ENCODE assay signal across 12 cellular contexts in genomic region chr3:39414421-39414907, GRCh38. TPM values are rescaled to one million over a fixed set of nuclear protein-coding genes. Genes with fewer than 3 reads are reported as not detected.
DNase-seq lines count a peak whose midpoint lies in the region; ATAC-seq, FAIRE-seq and TF ChIP-seq lines count a peak whose summit lies in the region.
"Had no signal": no experiment of that assay in that cellular context is flagged by ENCODE, and none has a peak within 500 bp of the region (broad histone marks: within the 10 kb centered on the region; RNA-seq: fewer than 3 reads in every experiment).

No MANE protein-coding gene starts in this region.

- peaks cover 50% of the 10 kb centered on the region for H3K36me3 ChIP-seq in CD4-positive, alpha-beta memory T cell (ENCODE audit: insufficient read depth, low read length)
- peaks cover 7 to 45% of the 10 kb centered on the region in 2 experiments for H3K36me3 ChIP-seq in HepG2 (replicated peaks in 1 of 2; ENCODE audit: control insufficient read depth in 1 of 2, insufficient read depth in 2 of 2, low read length in 2 of 2)

- H3K9ac ChIP-seq in HepG2 (ENCODE audit: insufficient read depth, low read depth, low read length), result no peak overlapping the region

- H3K27ac Mint-ChIP-seq in CD4-positive, alpha-beta memory T cell, result peak overlapping the region; percentile 53 to 81 (median 70)
- peak overlapping the region; percentile 77 for H3K27ac Mint-ChIP-seq in WTC11

- peaks cover 17% of the 10 kb centered on the region for H3K4me1 ChIP-seq in CD4-positive, alpha-beta memory T cell (ENCODE audit: insufficient read depth, low read length)
- H3K4me1 ChIP-seq in HepG2 (ENCODE audit: insufficient read depth, low read length), result peaks cover 17% of the 10 kb centered on the region

- no peak for TF ChIP-seq RAD21 in HepG2 (CRISPR knock-in tag; IDR thresholded peaks at IDR 0.05)

- CTCF ChIA-PET in CD4-positive, alpha-beta memory T cell (lab: Charles Lee; ENCODE audit: partially characterized antibody), result interaction anchor here (1.3 to 3.9 kb wide), 4 partner anchors 7 to 33 kb away, joined by 4 to 31 read pairs (median 20); partner anchors contain the start of gene RPSA
- CTCF ChIA-PET in WTC11 (lab: Charles Lee), result interaction anchor here (2.3 kb wide), 1 partner anchor 126 kb away, joined by 5 read pairs; no protein-coding TSS in a partner anchor
- CTCF ChIA-PET in HepG2 (lab: Yijun Ruan, JAX; ENCODE audit: low intra/inter-chr PET ratio, low total read pairs), result no interaction called here

- peaks cover 22% of the 10 kb centered on the region for H4K20me1 ChIP-seq in HepG2 (ENCODE audit: insufficient read depth, low read length)

- H3K36me3 Mint-ChIP-seq in CD4-positive, alpha-beta memory T cell, result peaks cover 43 to 54% of the 10 kb centered on the region in 2 donors
- peaks cover 43% of the 10 kb centered on the region for H3K36me3 Mint-ChIP-seq in WTC11

- DNase-seq in CD4-positive, alpha-beta memory T cell, result no peak
- DNase-seq in WTC11 (ENCODE audit: low spot score) (no peak), HepG2 (ENCODE audit: low spot score) (no peak), HPDE6-E6E7 (ENCODE audit: extremely low spot score) (no peak), dedifferentiated amniotic fluid mesenchymal stem cell (ENCODE audit: extremely low spot score) (no peak), NCI-H1105 (lab: John Stamatoyannopoulos, UW) (no peak)
- DNase-seq: activated gamma-delta T cell treated with Interleukin-2 at 50 U/mL for 16 hours had no signal

- BruUV-seq in HepG2 (replicated peaks; lab: Mats Ljungman, UMichigan), result no TSS peak

- no peak overlapping the region for H3K4me2 ChIP-seq in HepG2 (ENCODE audit: low read depth, low read length)

- in situ Hi-C loops in HepG2 (cut with HindIII; ENCODE audit: extremely low pct_ligation_motif_present, low pct_unique_long_range_greater_than_20kb), result no loop called here

- H3K9me3 Mint-ChIP-seq in CD4-positive, alpha-beta memory T cell, result peaks cover 0 to 2% (median 0%) of the 10 kb centered on the region in 8 donors
- H3K9me3 Mint-ChIP-seq in WTC11, result no peaks in the 10 kb centered on the region

- POLR2A ChIA-PET in CD4-positive, alpha-beta memory T cell (lab: Charles Lee; ENCODE audit: partially characterized antibody), result no interaction called here
- POLR2A ChIA-PET in WTC11 (lab: Charles Lee) (interaction anchor here (1.8 kb wide), 1 partner anchor 9 kb away, joined by 10 read pairs; the partner anchor contains the start of gene RPSA), HepG2 (lab: Yijun Ruan, JAX) (interaction anchor here (1.2 kb wide), 1 partner anchor 8 kb away, joined by 5 read pairs; the partner anchor contains the start of gene RPSA)

- TF ChIP-seq POLR2A in GM19193 (IDR thresholded peaks at IDR 0.05; ENCODE audit: extremely low read depth, insufficient read depth, insufficient read length), result peak; percentile 54
- peak; percentile 16 to 50; a peak in 3 of 4 replicates for TF ChIP-seq POLR2A in HepG2 (IDR thresholded peaks at IDR 0.05; ENCODE audit: insufficient read depth in 1 of 2, low read depth in 2 of 2, low read length in 2 of 2)

- no peak for FAIRE-seq in HepG2 (lab: Jason Lieb, UNC)
- FAIRE-seq: GM18507 had no signal

- peaks cover 16 to 37% (median 25%) of the 10 kb centered on the region in 4 donors for H3K4me1 Mint-ChIP-seq in CD4-positive, alpha-beta memory T cell
- peaks cover 30% of the 10 kb centered on the region for H3K4me1 Mint-ChIP-seq in WTC11

- H3K27me3 ChIP-seq in CD4-positive, alpha-beta memory T cell (ENCODE audit: insufficient read depth, low read length), result no peaks in the 10 kb centered on the region
- no peaks in the 10 kb centered on the region for H3K27me3 ChIP-seq in HepG2 (ENCODE audit: control insufficient read depth in 1 of 2, insufficient read depth in 2 of 2, low read length in 2 of 2)

- intact Hi-C loops in CD4-positive, alpha-beta memory T cell (cut with micrococcal nuclease), result no loop called here
- intact Hi-C loops in HepG2 (cut with micrococcal nuclease; ENCODE audit: unreplicated experiment), result no loop called here

- TF ChIP-seq CTCF in WTC11 (IDR thresholded peaks at IDR 0.05) (no peak), HepG2 (CRISPR knock-in tag; IDR thresholded peaks at IDR 0.05) (no peak)

- TF ChIP-seq EP300 in HepG2 (IDR thresholded peaks at IDR 0.05; ENCODE audit: low read depth in 2 of 2, low read length in 2 of 2) (no peak), HepG2 (CRISPR knock-in tag; IDR thresholded peaks at IDR 0.05; ENCODE audit: borderline replicate concordance) (no peak)

- H3K27ac ChIP-seq in CD4-positive, alpha-beta memory T cell (ENCODE audit: low read depth, low read length), result no peak overlapping the region
- no peak overlapping the region for H3K27ac ChIP-seq in HepG2 (ENCODE audit: extremely low read length, insufficient read depth, low read length)
- H3K27ac ChIP-seq: thoracic aorta had no signal

- no peaks in the 10 kb centered on the region for H3K27me3 Mint-ChIP-seq in CD4-positive, alpha-beta memory T cell
- H3K27me3 Mint-ChIP-seq in WTC11 (ENCODE audit: low read depth), result no peaks in the 10 kb centered on the region

- H3K9me3 ChIP-seq in CD4-positive, alpha-beta memory T cell (ENCODE audit: control insufficient read depth in 1 of 2, low read length in 2 of 2), result no peaks in the 10 kb centered on the region
- no peaks in the 10 kb centered on the region for H3K9me3 ChIP-seq in HepG2 (ENCODE audit: low read length)
- H3K9me3 ChIP-seq: thoracic aorta had no signal

- H3K4me3 Mint-ChIP-seq in CD4-positive, alpha-beta memory T cell, result peak overlapping the region in 1 of 8 donors; percentile 44
- no peak overlapping the region for H3K4me3 Mint-ChIP-seq in WTC11

- no peak overlapping the region for H3K4me3 ChIP-seq in CD4-positive, alpha-beta memory T cell (ENCODE audit: low read length in 2 of 2)
- H3K4me3 ChIP-seq in HepG2 (replicated peaks in 1 of 3; ENCODE audit: insufficient read depth in 1 of 3, low read depth in 2 of 3, low read length in 3 of 3), result no peak overlapping the region
- H3K4me3 ChIP-seq: thoracic aorta had no signal

- ATAC-seq in WTC11 (peak; percentile 6), HepG2 (peak; percentile 13), GM18867 (IDR thresholded peaks at IDR 0.05; ENCODE audit: unreplicated experiment) (no peak)

- peaks cover 9% of the 10 kb centered on the region for H3K79me2 ChIP-seq in HepG2 (ENCODE audit: insufficient read depth, low read length)

- H2AFZ ChIP-seq in HepG2 (ENCODE audit: low read length), result no peak overlapping the region

- 97% methylated on average over 2 of the region's 2 CpGs for WGBS in HepG2 (ENCODE audit: low lambda C conversion rate)

RNA-seq across cellular contexts. Expression of gene RPSA, which starts 7.9 kb away (rescaled TPM):
- 1,000 to 10,000 TPM; 1,582 to 1,688 TPM for total RNA-seq in CD4-positive, alpha-beta memory T cell
- polyA plus RNA-seq in CD4-positive, alpha-beta memory T cell, result 1,000 to 10,000 TPM; 1,062 to 1,312 TPM
- total RNA-seq in WTC11 (2021) (2,455 to 2,509 TPM (median 2,505 TPM) in 3 replicates), HepG2 (2016; rRNA removed; fragmentation: Illumina TruSeq; extraction: Trizol) (1,683 and 1,960 TPM in 2 replicates)
- 4,234 and 4,880 TPM in 2 replicates for total RNA-seq in HepG2 (2016; cell fraction: cytosol; rRNA removed; fragmentation: Illumina TruSeq; extraction: Trizol; ENCODE audit: low read depth)
- 1,681 and 2,033 TPM in 2 replicates for total RNA-seq in HepG2 (2016; cell fraction: insoluble cytoplasmic fraction; rRNA removed; fragmentation: Illumina TruSeq; extraction: Trizol)
- total RNA-seq in HepG2 (2016; cell fraction: membrane; rRNA removed; fragmentation: Illumina TruSeq; extraction: Trizol), result 4,469 and 4,736 TPM in 2 replicates
- 671 and 721 TPM in 2 replicates for total RNA-seq in HepG2 (2016; cell fraction: nucleus; rRNA removed; fragmentation: Illumina TruSeq; extraction: Trizol)
- polyA plus RNA-seq in HepG2 (2011; rRNA removed), result 2,662 and 3,226 TPM in 2 replicates
- 2,617 and 3,480 TPM in 2 replicates for polyA plus RNA-seq in HepG2 (2011; cell fraction: cytosol; rRNA removed)
- 707 and 717 TPM in 2 replicates for polyA plus RNA-seq in HepG2 (2011; cell fraction: nucleus; rRNA removed)
- 1,399 and 1,552 TPM in 2 replicates for polyA plus RNA-seq in HepG2 (2012)
- 5,088 and 5,753 TPM in 2 replicates for polyA plus RNA-seq in HepG2 (2016; cell fraction: cytosol; fragmentation: Illumina TruSeq; extraction: Trizol; ENCODE audit: low read depth)
- polyA plus RNA-seq in HepG2 (2016; cell fraction: insoluble cytoplasmic fraction; fragmentation: Illumina TruSeq; extraction: Trizol; ENCODE audit: low read depth), result 1,997 and 2,058 TPM in 2 replicates
- 4,231 and 4,512 TPM in 2 replicates for polyA plus RNA-seq in HepG2 (2016; cell fraction: membrane; fragmentation: Illumina TruSeq; extraction: Trizol; ENCODE audit: low read depth)
- polyA plus RNA-seq in HepG2 (2016; cell fraction: nucleus; fragmentation: Illumina TruSeq; extraction: Trizol; ENCODE audit: insufficient read depth, low read depth), result 1,039 and 1,069 TPM in 2 replicates
- polyA minus RNA-seq in HepG2 (2011; rRNA and poly(A)+ RNA removed; ENCODE audit: low replicate concordance), result 1,437 and 2,324 TPM in 2 replicates
- 460 and 463 TPM in 2 replicates for polyA minus RNA-seq in HepG2 (2011; cell fraction: cytosol; rRNA and poly(A)+ RNA removed)
- 336 and 408 TPM in 2 replicates for polyA minus RNA-seq in HepG2 (2011; cell fraction: nucleus; rRNA and poly(A)+ RNA removed)

RNA-seq across cellular contexts. Expression of gene SLC25A38, which starts 31.3 kb away (rescaled TPM):
- 10 to 100 TPM; 46.0 to 53.5 TPM for total RNA-seq in CD4-positive, alpha-beta memory T cell
- 10 to 100 TPM; 44.5 to 55.5 TPM for polyA plus RNA-seq in CD4-positive, alpha-beta memory T cell
- 34.9 to 37.3 TPM (median 36.7 TPM) in 3 replicates for total RNA-seq in WTC11 (2021)
- total RNA-seq in HepG2 (2016; rRNA removed; fragmentation: Illumina TruSeq; extraction: Trizol), result 32.5 and 33.7 TPM in 2 replicates
- total RNA-seq in HepG2 (2016; cell fraction: cytosol; rRNA removed; fragmentation: Illumina TruSeq; extraction: Trizol; ENCODE audit: low read depth), result 13.6 and 14.0 TPM in 2 replicates
- 30.5 and 33.1 TPM in 2 replicates for total RNA-seq in HepG2 (2016; cell fraction: insoluble cytoplasmic fraction; rRNA removed; fragmentation: Illumina TruSeq; extraction: Trizol)
- total RNA-seq in HepG2 (2016; cell fraction: membrane; rRNA removed; fragmentation: Illumina TruSeq; extraction: Trizol), result 28.9 and 29.7 TPM in 2 replicates
- total RNA-seq in HepG2 (2016; cell fraction: nucleus; rRNA removed; fragmentation: Illumina TruSeq; extraction: Trizol), result 21.9 and 22.5 TPM in 2 replicates
- polyA plus RNA-seq in HepG2 (2011; rRNA removed), result 32.3 and 35.4 TPM in 2 replicates
- 27.5 and 32.3 TPM in 2 replicates for polyA plus RNA-seq in HepG2 (2011; cell fraction: cytosol; rRNA removed)
- polyA plus RNA-seq in HepG2 (2011; cell fraction: nucleus; rRNA removed), result 22.7 and 25.3 TPM in 2 replicates
- 22.2 and 25.3 TPM in 2 replicates for polyA plus RNA-seq in HepG2 (2012)
- 10.3 and 12.0 TPM in 2 replicates for polyA plus RNA-seq in HepG2 (2016; cell fraction: cytosol; fragmentation: Illumina TruSeq; extraction: Trizol; ENCODE audit: low read depth)
- 32.2 and 34.1 TPM in 2 replicates for polyA plus RNA-seq in HepG2 (2016; cell fraction: insoluble cytoplasmic fraction; fragmentation: Illumina TruSeq; extraction: Trizol; ENCODE audit: low read depth)
- 21.0 and 23.3 TPM in 2 replicates for polyA plus RNA-seq in HepG2 (2016; cell fraction: membrane; fragmentation: Illumina TruSeq; extraction: Trizol; ENCODE audit: low read depth)
- polyA plus RNA-seq in HepG2 (2016; cell fraction: nucleus; fragmentation: Illumina TruSeq; extraction: Trizol; ENCODE audit: insufficient read depth, low read depth), result 38.0 and 39.9 TPM in 2 replicates
- polyA minus RNA-seq in HepG2 (2011; rRNA and poly(A)+ RNA removed; ENCODE audit: low replicate concordance), result 44.2 and 49.5 TPM in 2 replicates
- 16.9 and 17.9 TPM in 2 replicates for polyA minus RNA-seq in HepG2 (2011; cell fraction: cytosol; rRNA and poly(A)+ RNA removed)
- 15.6 and 18.8 TPM in 2 replicates for polyA minus RNA-seq in HepG2 (2011; cell fraction: nucleus; rRNA and poly(A)+ RNA removed)

RNA-seq across cellular contexts. Expression of gene MOBP, which starts 53.0 kb away (rescaled TPM):
- total RNA-seq in CD4-positive, alpha-beta memory T cell, result not detected
- not detected for polyA plus RNA-seq in CD4-positive, alpha-beta memory T cell
- 0.13 to 0.39 TPM in 2 of 3 replicates, not detected in the other for total RNA-seq in WTC11 (2021)
- total RNA-seq in HepG2 (2016; rRNA removed; fragmentation: Illumina TruSeq; extraction: Trizol), result not detected in 2 replicates
- not detected in 2 replicates for total RNA-seq in HepG2 (2016; cell fraction: cytosol; rRNA removed; fragmentation: Illumina TruSeq; extraction: Trizol; ENCODE audit: low read depth)
- total RNA-seq in HepG2 (2016; cell fraction: insoluble cytoplasmic fraction; rRNA removed; fragmentation: Illumina TruSeq; extraction: Trizol), result not detected in 2 replicates
- total RNA-seq in HepG2 (2016; cell fraction: membrane; rRNA removed; fragmentation: Illumina TruSeq; extraction: Trizol), result not detected in 2 replicates
- total RNA-seq in HepG2 (2016; cell fraction: nucleus; rRNA removed; fragmentation: Illumina TruSeq; extraction: Trizol), result not detected in 2 replicates
- not detected in 2 replicates for polyA plus RNA-seq in HepG2 (2011; rRNA removed)
- polyA plus RNA-seq in HepG2 (2011; cell fraction: cytosol; rRNA removed), result 0.01 TPM in 1 of 2 replicates, not detected in the other
- polyA plus RNA-seq in HepG2 (2011; cell fraction: nucleus; rRNA removed), result not detected in 2 replicates
- polyA plus RNA-seq in HepG2 (2012), result not detected in 2 replicates
- not detected in 2 replicates for polyA plus RNA-seq in HepG2 (2016; cell fraction: cytosol; fragmentation: Illumina TruSeq; extraction: Trizol; ENCODE audit: low read depth)
- not detected in 2 replicates for polyA plus RNA-seq in HepG2 (2016; cell fraction: insoluble cytoplasmic fraction; fragmentation: Illumina TruSeq; extraction: Trizol; ENCODE audit: low read depth)
- not detected in 2 replicates for polyA plus RNA-seq in HepG2 (2016; cell fraction: membrane; fragmentation: Illumina TruSeq; extraction: Trizol; ENCODE audit: low read depth)
- polyA plus RNA-seq in HepG2 (2016; cell fraction: nucleus; fragmentation: Illumina TruSeq; extraction: Trizol; ENCODE audit: insufficient read depth, low read depth), result not detected in 2 replicates
- not detected in 2 replicates for polyA minus RNA-seq in HepG2 (2011; rRNA and poly(A)+ RNA removed; ENCODE audit: low replicate concordance)
- polyA minus RNA-seq in HepG2 (2011; cell fraction: cytosol; rRNA and poly(A)+ RNA removed), result not detected in 2 replicates
- not detected in 2 replicates for polyA minus RNA-seq in HepG2 (2011; cell fraction: nucleus; rRNA and poly(A)+ RNA removed)
- total RNA-seq: renal cortical epithelial cell, thoracic aorta had no signal
